ENCODE assay signal across 18 cellular contexts in the genomic region with DNA sequence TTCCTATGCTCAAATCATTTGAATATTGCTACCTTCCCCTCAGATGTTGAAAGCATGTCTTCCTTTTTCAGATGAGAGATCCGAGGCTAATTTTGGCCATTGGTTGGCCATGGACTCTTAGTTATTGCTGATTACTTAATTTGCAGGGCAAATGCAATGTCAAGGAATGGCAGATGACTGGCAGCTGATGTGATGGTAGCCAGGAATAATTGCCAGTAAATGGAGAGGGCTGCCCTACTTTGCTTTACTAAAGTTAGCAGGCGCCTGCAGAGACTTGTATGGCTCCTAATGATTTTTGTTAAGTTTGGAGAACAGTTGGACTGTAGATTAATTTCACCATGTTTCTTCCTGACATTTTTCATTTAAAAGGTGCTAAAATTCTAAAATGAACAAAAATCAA.
DNase-seq lines count a peak whose midpoint lies in the region; ATAC-seq and TF ChIP-seq lines count a peak whose summit lies in the region.
"Had no signal": no experiment of that assay in that cellular context is flagged by ENCODE, and none has a peak within 500 bp of the region (broad histone marks: within the 10 kb centered on the region; RNA-seq: fewer than 3 reads in every experiment).

No MANE protein-coding gene starts in this region.

- DNase-seq in Right ventricle myocardium superior (no peak), right cardiac atrium (no peak), endodermal cell (peak; percentile 15), islet precursor cell (peak; percentile 9), Caco-2 (no peak)
- no peak for DNase-seq in activated CD4-positive, CD25-positive, alpha-beta regulatory T cell (lab: John Stamatoyannopoulos, UW)
- DNase-seq: 8988T; ACHN; C1 segment of cervical spinal cord; CD4-positive, alpha-beta memory T cell; COR-L47; DMS153; DND-41; GM23248; H7; HCEC 1CT had no signal

- no peak overlapping the region for H3K9ac ChIP-seq in endodermal cell (ENCODE audit: extremely low read depth, low read length, poor library complexity, severe bottlenecking)
- peak overlapping the region in 1 of 3 donors; percentile 8 for H3K9ac ChIP-seq in skeletal muscle tissue (ENCODE audit: low read depth in 1 of 3, low read length in 3 of 3)
- H3K9ac ChIP-seq: GM23248 had no signal

- no peaks in the 10 kb centered on the region for H3K27me3 Mint-ChIP-seq in endodermal cell (ENCODE audit: insufficient read depth)
- no peaks in the 10 kb centered on the region for H3K27me3 Mint-ChIP-seq in Caco-2 (ENCODE audit: insufficient read depth, unreplicated experiment)
- H3K27me3 Mint-ChIP-seq: CD4-positive, alpha-beta memory T cell had no signal

- H3K36me3 Mint-ChIP-seq in endodermal cell (ENCODE audit: low read depth) (peaks cover 10% of the 10 kb centered on the region), Caco-2 (ENCODE audit: insufficient read depth, unreplicated experiment) (peaks cover 15% of the 10 kb centered on the region)
- H3K36me3 Mint-ChIP-seq: CD4-positive, alpha-beta memory T cell had no signal

- H3K4me3 ChIP-seq in right cardiac atrium (ENCODE audit: low read length) (no peak overlapping the region), endodermal cell (ENCODE audit: low read length) (no peak overlapping the region), skeletal muscle tissue (ENCODE audit: low read length in 3 of 3) (no peak overlapping the region), Caco-2 (ENCODE audit: low read depth, low read length) (no peak overlapping the region)
- H3K4me3 ChIP-seq: A549, GM23248 had no signal

- ATAC-seq in Right ventricle myocardium superior (ENCODE audit: poor library complexity) (peak; percentile 85), right cardiac atrium (no peak)
- ATAC-seq: A549 had no signal

- CTCF ChIA-PET in Caco-2 (lab: Charles Lee) = no interaction called here

- H3K4me3 Mint-ChIP-seq in endodermal cell = no peak overlapping the region
- no peak overlapping the region for H3K4me3 Mint-ChIP-seq in Caco-2 (ENCODE audit: unreplicated experiment)
- H3K4me3 Mint-ChIP-seq: CD4-positive, alpha-beta memory T cell had no signal

- no peaks in the 10 kb centered on the region for H3K27me3 ChIP-seq in right cardiac atrium (ENCODE audit: control insufficient read depth, insufficient read depth)
- no peaks in the 10 kb centered on the region for H3K27me3 ChIP-seq in endodermal cell (ENCODE audit: control insufficient read depth, insufficient read depth, low read length, poor library complexity, severe bottlenecking)
- no peaks in the 10 kb centered on the region for H3K27me3 ChIP-seq in skeletal muscle tissue (ENCODE audit: control insufficient read depth in 3 of 3, insufficient read depth in 3 of 3, low read length in 3 of 3)
- no peaks in the 10 kb centered on the region for H3K27me3 ChIP-seq in Caco-2 (replicated peaks; ENCODE audit: control insufficient read depth, insufficient read depth, low read length)

- no peak overlapping the region for H3K27ac ChIP-seq in right cardiac atrium (ENCODE audit: low read length)
- no peak overlapping the region for H3K27ac ChIP-seq in endodermal cell (ENCODE audit: low read depth, low read length)
- peak overlapping the region; percentile 76 for H3K27ac ChIP-seq in skeletal muscle tissue (ENCODE audit: low read depth, low read length)
- H3K27ac ChIP-seq: A549, GM23248 had no signal

- POLR2A ChIA-PET in Caco-2 (lab: Charles Lee) = no interaction called here

- no peaks in the 10 kb centered on the region for H3K36me3 ChIP-seq in endodermal cell (ENCODE audit: control insufficient read depth, insufficient read depth, low read length)
- no peaks in the 10 kb centered on the region for H3K36me3 ChIP-seq in skeletal muscle tissue (ENCODE audit: control insufficient read depth in 3 of 3, insufficient read depth in 3 of 3, low read length in 3 of 3)
- no peaks in the 10 kb centered on the region for H3K36me3 ChIP-seq in Caco-2 (ENCODE audit: control insufficient read depth, insufficient read depth, low read length)

- H3K9me3 Mint-ChIP-seq in endodermal cell = no peaks in the 10 kb centered on the region
- no peaks in the 10 kb centered on the region for H3K9me3 Mint-ChIP-seq in Caco-2 (ENCODE audit: unreplicated experiment)
- H3K9me3 Mint-ChIP-seq: CD4-positive, alpha-beta memory T cell had no signal

- TF ChIP-seq CTCF in endodermal cell (conservative IDR thresholded peaks at IDR 0.05) = no peak
- TF ChIP-seq CTCF in Caco-2 (IDR thresholded peaks at IDR 0.05; ENCODE audit: insufficient read depth in 1 of 2, low read depth in 1 of 2, low read length in 1 of 2, severe bottlenecking in 1 of 2, unreplicated experiment in 1 of 2) = no peak

- H3K9me3 ChIP-seq in right cardiac atrium (ENCODE audit: control insufficient read depth, low read length) (no peaks in the 10 kb centered on the region), endodermal cell (ENCODE audit: control insufficient read depth, low read length) (no peaks in the 10 kb centered on the region), skeletal muscle tissue (ENCODE audit: control insufficient read depth in 3 of 3, low read length in 3 of 3) (no peaks in the 10 kb centered on the region), Caco-2 (no peaks in the 10 kb centered on the region)
- H3K9me3 ChIP-seq: A549 had no signal

- H3K4me1 ChIP-seq in right cardiac atrium (ENCODE audit: control insufficient read depth, insufficient read depth, low read length) (no peaks in the 10 kb centered on the region), endodermal cell (ENCODE audit: control insufficient read depth, insufficient read depth, low read length) (no peaks in the 10 kb centered on the region), skeletal muscle tissue (ENCODE audit: control insufficient read depth in 3 of 3, insufficient read depth in 3 of 3, low read length in 3 of 3) (peaks cover 0 to 3% (median 0%) of the 10 kb centered on the region in 3 donors), Caco-2 (no peaks in the 10 kb centered on the region)
- H3K4me1 ChIP-seq: A549 had no signal

- H3K27ac Mint-ChIP-seq in endodermal cell (no peak overlapping the region), Caco-2 (ENCODE audit: unreplicated experiment) (no peak overlapping the region)

- 77% methylated on average over 2 of the region's 2 CpGs for WGBS in right cardiac atrium
- 81 to 100% methylated on average over 1 to 2 of the region's 2 CpGs for WGBS in endodermal cell (ENCODE audit: insufficient coverage in 1 of 2, insufficient read length in 1 of 2), 2 experiments

- BruUV-seq in Caco-2 (replicated peaks; lab: Mats Ljungman, UMichigan) = no TSS peak

- intact Hi-C loops in Right ventricle myocardium superior (cut with DNase I) = no loop called here
- intact Hi-C loops in right cardiac atrium (cut with DNase I) = no loop called here
- intact Hi-C loops in Caco-2 (cut with micrococcal nuclease; ENCODE audit: unreplicated experiment) = no loop called here

- H3K4me1 Mint-ChIP-seq in endodermal cell (no peaks in the 10 kb centered on the region), Caco-2 (ENCODE audit: low read depth, unreplicated experiment) (peaks cover 7% of the 10 kb centered on the region)

Comparison
In these comparisons a context has a peak if more than half of its experiments do, and no peak if none do; other contexts are left out.
1. DNase-seq: peak in endodermal cell (single experiment) and islet precursor cell (single experiment); none in Right ventricle myocardium superior (single experiment), right cardiac atrium (0 of 3), activated CD4-positive, CD25-positive, alpha-beta regulatory T cell (0 of 4) and Caco-2 (0 of 2).